14 cellular contexts compared by ENCODE assay signal in genomic region chr14:51298895-51299294, GRCh38. TPM values are rescaled to one million over a fixed set of nuclear protein-coding genes. Genes with fewer than 3 reads are reported as not detected.
DNase-seq lines count a peak whose midpoint lies in the region; FAIRE-seq and TF ChIP-seq lines count a peak whose summit lies in the region.
"Had no signal": no experiment of that assay in that cellular context is flagged by ENCODE, and none has a peak within 500 bp of the region (broad histone marks: within the 10 kb centered on the region; RNA-seq: fewer than 3 reads in every experiment).

No MANE protein-coding gene starts in this region.

- POLR2A ChIA-PET in A673 (lab: Charles Lee; ENCODE audit: low non-redundant PET): no interaction called here

- no peak for FAIRE-seq in RCC 7860 (lab: Jason Lieb, UNC)

- no peak overlapping the region for H3K27ac ChIP-seq in effector memory CD4-positive, alpha-beta T cell (ENCODE audit: insufficient read depth, low read length, poor library complexity, severe bottlenecking)
- no peak overlapping the region for H3K27ac ChIP-seq in A673 (ENCODE audit: low read depth, low read length, poor library complexity, severe bottlenecking)
- H3K27ac ChIP-seq: adrenal gland, C4-2B, stomach had no signal

- no peaks in the 10 kb centered on the region for H3K36me3 ChIP-seq in effector memory CD4-positive, alpha-beta T cell (ENCODE audit: control insufficient read depth, insufficient read depth, low read length)
- H3K36me3 ChIP-seq in A673 (ENCODE audit: insufficient read depth, low read length, poor library complexity, severe bottlenecking): no peaks in the 10 kb centered on the region
- H3K36me3 ChIP-seq: adrenal gland, stomach had no signal

- H3K4me3 ChIP-seq in epithelial cell of esophagus (ENCODE audit: low read length): no peak overlapping the region
- no peak overlapping the region for H3K4me3 ChIP-seq in effector memory CD4-positive, alpha-beta T cell (ENCODE audit: insufficient read depth, low read depth, low read length, poor library complexity, severe bottlenecking)
- no peak overlapping the region for H3K4me3 ChIP-seq in A673 (ENCODE audit: low read depth, low read length, poor library complexity, severe bottlenecking)
- H3K4me3 ChIP-seq: adrenal gland, lung, stomach had no signal

- intact Hi-C loops in A673 (cut with micrococcal nuclease; ENCODE audit: unreplicated experiment): no loop called here

- TF ChIP-seq CTCF in epithelial cell of esophagus (IDR thresholded peaks at IDR 0.05; ENCODE audit: insufficient read depth, low read depth, low read length, missing control alignments): no peak
- TF ChIP-seq CTCF in A673 (conservative IDR thresholded peaks at IDR 0.05; ENCODE audit: low read depth, low read length): no peak

- DNase-seq in EL (peak; percentile 52), GM19238 (ENCODE audit: insufficient read length, low spot score) (peak; percentile 6), RCC 7860 (ENCODE audit: low spot score) (peak; percentile 5), epithelial cell of esophagus (ENCODE audit: low read depth) (peak; percentile 40), A673 (ENCODE audit: low spot score) (no peak), NCI-H526 treated with DMSO at 0.1 percent for 48 hours (lab: John Stamatoyannopoulos, UW) (no peak)
- no peak for DNase-seq in effector memory CD4-positive, alpha-beta T cell
- DNase-seq: adrenal gland, NCI-H2227 treated with DMSO at 0.1 percent for 48 hours, right cardiac atrium, stomach, T-cell had no signal

- no peaks in the 10 kb centered on the region for H3K27me3 ChIP-seq in effector memory CD4-positive, alpha-beta T cell (replicated peaks; ENCODE audit: control insufficient read depth, insufficient read depth, low read length, poor library complexity, severe bottlenecking)
- H3K27me3 ChIP-seq in A673 (replicated peaks; ENCODE audit: insufficient read depth, low read depth, low read length, poor library complexity): no peaks in the 10 kb centered on the region
- H3K27me3 ChIP-seq: adrenal gland, stomach had no signal

- BruUV-seq in A673 (replicated peaks; lab: Mats Ljungman, UMichigan): no TSS peak

- CTCF ChIA-PET in A673 (lab: Charles Lee): no interaction called here

- no peaks in the 10 kb centered on the region for H3K9me3 ChIP-seq in effector memory CD4-positive, alpha-beta T cell (ENCODE audit: control insufficient read depth, low read length)
- H3K9me3 ChIP-seq in A673 (ENCODE audit: low read depth, low read length, poor library complexity, severe bottlenecking): no peaks in the 10 kb centered on the region
- H3K9me3 ChIP-seq: adrenal gland, stomach had no signal

- no peaks in the 10 kb centered on the region for H3K4me1 ChIP-seq in effector memory CD4-positive, alpha-beta T cell (ENCODE audit: control insufficient read depth, insufficient read depth, low read length, poor library complexity, severe bottlenecking)
- H3K4me1 ChIP-seq in A673 (ENCODE audit: insufficient read depth, low read length, poor library complexity, severe bottlenecking): no peaks in the 10 kb centered on the region
- H3K4me1 ChIP-seq: adrenal gland, stomach had no signal

RNA-seq across cellular contexts. Expression of gene TMX1, which starts 58.8 kb away (rescaled TPM):
- 57.0 and 60.1 TPM in 2 replicates for total RNA-seq in A673 (2021)

Comparison
In these comparisons a context has a peak if more than half of its experiments do, and no peak if none do; other contexts are left out.
1. DNase-seq: peak in EL (single experiment), GM19238 (single experiment), RCC 7860 (single experiment) and epithelial cell of esophagus (single experiment); none in effector memory CD4-positive, alpha-beta T cell (0 of 3), A673 (single experiment) and NCI-H526 treated with DMSO at 0.1 percent for 48 hours (single experiment).